Comparison of ENCODE assay signal across 21 cellular contexts in genomic region chr7:106045139-106045538, GRCh38.
"Had no signal": no experiment of that assay in that cellular context is flagged by ENCODE, and none has a peak within 500 bp of the region (broad histone marks: within the 10 kb centered on the region; RNA-seq: fewer than 3 reads in every experiment).

No MANE protein-coding gene starts in this region.

- DNase-seq: activated CD4-positive, alpha-beta memory T cell treated with anti-CD3 and anti-CD28 coated beads, Interleukin-2, amount 10 ng/mL, durations not matched to agents 7 days and 5 days; activated CD4-positive, alpha-beta T cell treated with anti-CD3 and anti-CD28 coated beads for 36 hours; activated CD4-positive, alpha-beta T cell treated with anti-CD3 and anti-CD28 coated beads, Interleukin-2, amount 50 U/mL, for 1 hour; activated gamma-delta T cell; activated naive CD4-positive, alpha-beta T cell treated with anti-CD3 and anti-CD28 coated beads for 36 hours; activated T-cell treated with anti-CD3 and anti-CD28 coated beads for 4 hours; activated T-cell treated with anti-CD3 and anti-CD28 coated beads, Interleukin-2, amount 50 U/mL, for 48 hours; amygdala; KG1; NCI-H1092; NCI-H1417 treated with DMSO at 0.1 percent for 48 hours; NCI-H1694 treated with DMSO at 0.1 percent for 48 hours; NCI-H2029 treated with DMSO at 0.1 percent for 48 hours; NCI-H345; NCI-H510A; NCI-H526 treated with DMSO at 0.1 percent for 48 hours; SHP77; T-cell; WERI-Rb-1 had no signal

- ATAC-seq: activated CD4-positive, alpha-beta T cell treated with anti-CD3 and anti-CD28 coated beads for 36 hours; activated T-helper 17 cell treated with anti-CD3 and anti-CD28 coated beads, Interleukin-2, amount 50 U/mL, for 72 hours; PC-3; T-cell had no signal
